ENCODE assay signal across 1 cellular context in the genomic region with DNA sequence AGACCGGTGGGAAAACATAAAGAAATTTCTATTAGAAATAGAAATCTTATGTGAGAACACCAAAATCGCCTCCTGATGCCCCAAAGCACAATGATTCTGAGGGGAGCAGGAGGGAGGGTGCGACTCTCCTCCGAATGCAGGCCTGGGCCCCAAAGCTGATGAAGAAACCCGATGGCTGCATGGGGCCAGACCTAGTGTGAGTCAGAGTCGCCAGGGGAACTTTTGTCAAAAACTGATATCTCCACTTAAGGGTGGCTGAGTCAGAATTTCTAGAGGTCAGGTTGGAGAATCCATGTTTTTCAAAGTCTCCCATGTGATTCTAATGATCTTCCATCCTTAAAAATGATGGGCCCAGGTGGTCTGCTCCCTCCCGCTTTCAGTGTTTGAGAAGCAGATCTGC.
A peak's percentile ranks its signal among the peaks of the same experiment; 100 is the strongest.
TF ChIP-seq lines count a peak whose summit lies in the region.

No MANE protein-coding gene starts in this region.

TF ChIP-seq in IMR-90, 13 proteins besides CTCF, POLR2A, EP300 and RAD21 (continued from another document):
- TF ChIP-seq NFE2L2 (IDR thresholded peaks at IDR 0.05; ENCODE audit: low read depth, low read length) (no peak), CHD1 (IDR thresholded peaks at IDR 0.05; ENCODE audit: low read depth, low read length) (no peak), SMC3 (IDR thresholded peaks at IDR 0.05; ENCODE audit: low read depth, low read length) (no peak), MAZ (IDR thresholded peaks at IDR 0.05; ENCODE audit: borderline replicate concordance, low read depth, low read length) (no peak), MXI1 (IDR thresholded peaks at IDR 0.05; ENCODE audit: borderline replicate concordance, low read depth, low read length) (no peak), FOS (IDR thresholded peaks at IDR 0.05; ENCODE audit: low read depth, low read length) (peak; percentile 56; the same call in 1 of the 2 replicates), CEBPB (IDR thresholded peaks at IDR 0.05; ENCODE audit: low read depth, low read length) (peak; percentile 42; the same call in 1 of the 2 replicates), MAFK (IDR thresholded peaks at IDR 0.05; ENCODE audit: low read depth, low read length) (no peak), BHLHE40 (IDR thresholded peaks at IDR 0.05; ENCODE audit: low read depth, low read length) (no peak), RFX5 (IDR thresholded peaks at IDR 0.05; ENCODE audit: low read depth, low read length) (no peak)
- TF ChIP-seq, protein P1, sequence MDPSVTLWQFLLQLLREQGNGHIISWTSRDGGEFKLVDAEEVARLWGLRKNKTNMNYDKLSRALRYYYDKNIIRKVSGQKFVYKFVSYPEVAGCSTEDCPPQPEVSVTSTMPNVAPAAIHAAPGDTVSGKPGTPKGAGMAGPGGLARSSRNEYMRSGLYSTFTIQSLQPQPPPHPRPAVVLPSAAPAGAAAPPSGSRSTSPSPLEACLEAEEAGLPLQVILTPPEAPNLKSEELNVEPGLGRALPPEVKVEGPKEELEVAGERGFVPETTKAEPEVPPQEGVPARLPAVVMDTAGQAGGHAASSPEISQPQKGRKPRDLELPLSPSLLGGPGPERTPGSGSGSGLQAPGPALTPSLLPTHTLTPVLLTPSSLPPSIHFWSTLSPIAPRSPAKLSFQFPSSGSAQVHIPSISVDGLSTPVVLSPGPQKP (IDR thresholded peaks at IDR 0.05; ENCODE audit: borderline replicate concordance, low read depth, low read length): no peak
- TF ChIP-seq, protein P2, sequence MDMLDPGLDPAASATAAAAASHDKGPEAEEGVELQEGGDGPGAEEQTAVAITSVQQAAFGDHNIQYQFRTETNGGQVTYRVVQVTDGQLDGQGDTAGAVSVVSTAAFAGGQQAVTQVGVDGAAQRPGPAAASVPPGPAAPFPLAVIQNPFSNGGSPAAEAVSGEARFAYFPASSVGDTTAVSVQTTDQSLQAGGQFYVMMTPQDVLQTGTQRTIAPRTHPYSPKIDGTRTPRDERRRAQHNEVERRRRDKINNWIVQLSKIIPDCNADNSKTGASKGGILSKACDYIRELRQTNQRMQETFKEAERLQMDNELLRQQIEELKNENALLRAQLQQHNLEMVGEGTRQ (IDR thresholded peaks at IDR 0.05; ENCODE audit: low read depth, low read length): no peak
TF ChIP-seq in IMR-90: peak in this region for 2.
